1 cellular context compared by ENCODE assay signal in the genomic region with DNA sequence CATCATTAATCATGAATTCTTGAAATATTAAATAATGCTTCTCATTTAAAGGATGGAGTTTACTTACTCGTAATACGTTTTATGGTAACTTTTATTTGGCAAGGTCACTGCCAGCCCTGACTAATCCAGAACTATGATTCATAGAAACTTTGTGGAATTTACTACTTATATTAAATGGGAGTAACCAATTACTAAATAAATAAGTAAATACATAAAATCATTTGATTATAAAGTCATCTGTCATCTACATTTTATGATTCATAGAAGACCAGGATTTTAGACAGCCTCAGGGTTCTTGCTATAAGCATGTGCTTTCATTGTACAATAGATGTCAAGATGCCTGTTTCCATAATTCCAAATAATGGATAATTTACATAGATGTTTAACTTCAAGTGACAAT.
TF ChIP-seq lines count a peak whose summit lies in the region.

No MANE protein-coding gene starts in this region.

TF ChIP-seq in SK-N-SH, 30 proteins besides CTCF, POLR2A, EP300 and RAD21 (continued from another document):
- TF ChIP-seq SMC3 (IDR thresholded peaks at IDR 0.05; ENCODE audit: low read depth, low read length) (no peak), EZH2phosphoT487 (IDR thresholded peaks at IDR 0.05; ENCODE audit: borderline replicate concordance, low read depth) (no peak), JUND (IDR thresholded peaks at IDR 0.05) (no peak), FOSL2 (IDR thresholded peaks at IDR 0.05; ENCODE audit: borderline replicate concordance, low read depth) (no peak), TEAD4 (IDR thresholded peaks at IDR 0.05; ENCODE audit: borderline replicate concordance, insufficient read depth) (no peak), FOXM1 (IDR thresholded peaks at IDR 0.05; ENCODE audit: low read depth) (no peak)
- TF ChIP-seq, protein P1, sequence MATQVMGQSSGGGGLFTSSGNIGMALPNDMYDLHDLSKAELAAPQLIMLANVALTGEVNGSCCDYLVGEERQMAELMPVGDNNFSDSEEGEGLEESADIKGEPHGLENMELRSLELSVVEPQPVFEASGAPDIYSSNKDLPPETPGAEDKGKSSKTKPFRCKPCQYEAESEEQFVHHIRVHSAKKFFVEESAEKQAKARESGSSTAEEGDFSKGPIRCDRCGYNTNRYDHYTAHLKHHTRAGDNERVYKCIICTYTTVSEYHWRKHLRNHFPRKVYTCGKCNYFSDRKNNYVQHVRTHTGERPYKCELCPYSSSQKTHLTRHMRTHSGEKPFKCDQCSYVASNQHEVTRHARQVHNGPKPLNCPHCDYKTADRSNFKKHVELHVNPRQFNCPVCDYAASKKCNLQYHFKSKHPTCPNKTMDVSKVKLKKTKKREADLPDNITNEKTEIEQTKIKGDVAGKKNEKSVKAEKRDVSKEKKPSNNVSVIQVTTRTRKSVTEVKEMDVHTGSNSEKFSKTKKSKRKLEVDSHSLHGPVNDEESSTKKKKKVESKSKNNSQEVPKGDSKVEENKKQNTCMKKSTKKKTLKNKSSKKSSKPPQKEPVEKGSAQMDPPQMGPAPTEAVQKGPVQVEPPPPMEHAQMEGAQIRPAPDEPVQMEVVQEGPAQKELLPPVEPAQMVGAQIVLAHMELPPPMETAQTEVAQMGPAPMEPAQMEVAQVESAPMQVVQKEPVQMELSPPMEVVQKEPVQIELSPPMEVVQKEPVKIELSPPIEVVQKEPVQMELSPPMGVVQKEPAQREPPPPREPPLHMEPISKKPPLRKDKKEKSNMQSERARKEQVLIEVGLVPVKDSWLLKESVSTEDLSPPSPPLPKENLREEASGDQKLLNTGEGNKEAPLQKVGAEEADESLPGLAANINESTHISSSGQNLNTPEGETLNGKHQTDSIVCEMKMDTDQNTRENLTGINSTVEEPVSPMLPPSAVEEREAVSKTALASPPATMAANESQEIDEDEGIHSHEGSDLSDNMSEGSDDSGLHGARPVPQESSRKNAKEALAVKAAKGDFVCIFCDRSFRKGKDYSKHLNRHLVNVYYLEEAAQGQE (IDR thresholded peaks at IDR 0.05; ENCODE audit: low read depth, low read length), result no peak
- TF ChIP-seq, protein P2, sequence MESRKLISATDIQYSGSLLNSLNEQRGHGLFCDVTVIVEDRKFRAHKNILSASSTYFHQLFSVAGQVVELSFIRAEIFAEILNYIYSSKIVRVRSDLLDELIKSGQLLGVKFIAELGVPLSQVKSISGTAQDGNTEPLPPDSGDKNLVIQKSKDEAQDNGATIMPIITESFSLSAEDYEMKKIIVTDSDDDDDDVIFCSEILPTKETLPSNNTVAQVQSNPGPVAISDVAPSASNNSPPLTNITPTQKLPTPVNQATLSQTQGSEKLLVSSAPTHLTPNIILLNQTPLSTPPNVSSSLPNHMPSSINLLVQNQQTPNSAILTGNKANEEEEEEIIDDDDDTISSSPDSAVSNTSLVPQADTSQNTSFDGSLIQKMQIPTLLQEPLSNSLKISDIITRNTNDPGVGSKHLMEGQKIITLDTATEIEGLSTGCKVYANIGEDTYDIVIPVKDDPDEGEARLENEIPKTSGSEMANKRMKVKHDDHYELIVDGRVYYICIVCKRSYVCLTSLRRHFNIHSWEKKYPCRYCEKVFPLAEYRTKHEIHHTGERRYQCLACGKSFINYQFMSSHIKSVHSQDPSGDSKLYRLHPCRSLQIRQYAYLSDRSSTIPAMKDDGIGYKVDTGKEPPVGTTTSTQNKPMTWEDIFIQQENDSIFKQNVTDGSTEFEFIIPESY (IDR thresholded peaks at IDR 0.05; ENCODE audit: borderline replicate concordance, low read depth), result no peak
TF ChIP-seq in SK-N-SH: peak in this region for 0.
